ENCODE assay signal across 11 cellular contexts in the genomic region with DNA sequence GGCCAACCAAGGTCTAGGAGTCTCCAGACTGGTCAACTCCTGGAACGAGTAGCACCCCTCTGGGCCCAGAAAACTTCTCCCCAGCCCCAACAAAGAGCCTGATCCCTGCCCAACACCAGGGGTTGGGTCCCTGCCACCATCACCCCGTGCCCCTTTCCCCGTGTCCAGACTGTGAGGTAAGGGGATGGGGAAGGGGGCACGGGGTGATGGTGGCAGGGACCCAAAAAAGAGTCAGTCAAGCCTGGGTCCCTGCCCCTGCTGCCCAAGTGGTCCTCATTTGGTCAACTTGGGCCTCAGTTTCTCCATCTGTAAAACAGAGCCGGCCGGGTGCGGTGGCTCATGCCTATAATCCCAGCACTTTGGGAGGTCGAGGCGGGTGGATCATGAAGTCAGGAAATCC. TPM values are rescaled to one million over a fixed set of nuclear protein-coding genes. Genes with fewer than 3 reads are reported as not detected.
DNase-seq lines count a peak whose midpoint lies in the region; ATAC-seq, FAIRE-seq and TF ChIP-seq lines count a peak whose summit lies in the region.
"Had no signal": no experiment of that assay in that cellular context is flagged by ENCODE, and none has a peak within 500 bp of the region (broad histone marks: within the 10 kb centered on the region; RNA-seq: fewer than 3 reads in every experiment).

No MANE protein-coding gene starts in this region.

- H3K4me3 Mint-ChIP-seq in CD8-positive, alpha-beta memory T cell: peak overlapping the region; percentile 66 to 97 (median 88)

- H3K36me3 Mint-ChIP-seq in CD8-positive, alpha-beta memory T cell: peaks cover 0 to 29% (median 4%) of the 10 kb centered on the region in 3 donors

- ATAC-seq in pancreas (no peak), GM18868 (IDR thresholded peaks at IDR 0.05; ENCODE audit: unreplicated experiment) (no peak)

- DNase-seq in CD8-positive, alpha-beta memory T cell: no peak
- DNase-seq in PC-9 (no peak), epithelial cell of prostate (ENCODE audit: low read depth, low spot score) (no peak), pancreas (peak in 3 of 6 donors; percentile 48 to 60 (median 53)), NCI-H1105 treated with DMSO at 0.1 percent for 48 hours (lab: John Stamatoyannopoulos, UW) (no peak), NCI-H1694 (lab: John Stamatoyannopoulos, UW) (no peak), KG1 (lab: John Stamatoyannopoulos, UW) (no peak)
- DNase-seq: nucleus accumbens had no signal

- no peaks in the 10 kb centered on the region for H3K9me2 ChIP-seq in PC-9 (ENCODE audit: insufficient read depth)

- H4K20me1 ChIP-seq in PC-9 (ENCODE audit: insufficient read depth): peaks cover 18% of the 10 kb centered on the region

- no TSS peak for BruUV-seq in PC-9 (replicated peaks; lab: Mats Ljungman, UMichigan)

- H3K4me1 Mint-ChIP-seq in CD8-positive, alpha-beta memory T cell: peaks cover 59 to 79% (median 69%) of the 10 kb centered on the region in 3 donors

- no peak overlapping the region for H2AFZ ChIP-seq in PC-9

- no peaks in the 10 kb centered on the region for H3K27me3 ChIP-seq in CD8-positive, alpha-beta memory T cell (ENCODE audit: insufficient read depth, low read length, poor library complexity, severe bottlenecking)
- H3K27me3 ChIP-seq in PC-9 (ENCODE audit: insufficient read depth, low read depth) (no peaks in the 10 kb centered on the region), pancreas (no peaks in the 10 kb centered on the region)

- H3K9me3 Mint-ChIP-seq in CD8-positive, alpha-beta memory T cell: no peaks in the 10 kb centered on the region

- H3K4me3 ChIP-seq in CD8-positive, alpha-beta memory T cell (ENCODE audit: low read length): no peak overlapping the region
- no peak overlapping the region for H3K4me3 ChIP-seq in PC-9
- peak overlapping the region in 3 of 4 donors; percentile 55 to 65 (median 63) for H3K4me3 ChIP-seq in pancreas

- no peaks in the 10 kb centered on the region for H3K36me3 ChIP-seq in CD8-positive, alpha-beta memory T cell (ENCODE audit: insufficient read depth, low read length)
- H3K36me3 ChIP-seq in PC-9 (ENCODE audit: low read depth) (no peaks in the 10 kb centered on the region; the same call in 1 of the 2 replicates), pancreas (no peaks in the 10 kb centered on the region)

- peaks cover 73% of the 10 kb centered on the region for H3K4me1 ChIP-seq in CD8-positive, alpha-beta memory T cell (ENCODE audit: insufficient read depth, low read length)
- peaks cover 55% of the 10 kb centered on the region for H3K4me1 ChIP-seq in PC-9 (replicated peaks; ENCODE audit: insufficient read depth)
- H3K4me1 ChIP-seq in pancreas: peaks cover 4 to 37% (median 14%) of the 10 kb centered on the region in 3 donors

- TF ChIP-seq CTCF in PC-9 (conservative IDR thresholded peaks at IDR 0.05) (no peak), pancreas (IDR thresholded peaks at IDR 0.05) (no peak)

- H3K9me3 ChIP-seq in CD8-positive, alpha-beta memory T cell (ENCODE audit: low read length): no peaks in the 10 kb centered on the region
- H3K9me3 ChIP-seq in PC-9 (ENCODE audit: insufficient read depth, low read depth) (no peaks in the 10 kb centered on the region), pancreas (no peaks in the 10 kb centered on the region)

- H3K79me2 ChIP-seq in PC-9 (ENCODE audit: low read depth): peaks cover 45% of the 10 kb centered on the region

- H3K27me3 Mint-ChIP-seq in CD8-positive, alpha-beta memory T cell: peaks cover 0 to 2% of the 10 kb centered on the region in 2 donors

- H3K27ac Mint-ChIP-seq in CD8-positive, alpha-beta memory T cell: peak overlapping the region in 7 of 8 donors; percentile 45 to 98 (median 93)

- CTCF ChIA-PET in CD8-positive, alpha-beta memory T cell (lab: Charles Lee): interaction anchor here (1.1 to 2.4 kb wide), 4 partner anchors 10 to 83 kb away, joined by 3 to 7 read pairs (median 4); no protein-coding TSS in a partner anchor
- CTCF ChIA-PET in PC-9 (lab: Charles Lee): no interaction called here

- H3K4me2 ChIP-seq in PC-9: peak overlapping the region; percentile 97; the same call in 1 of the 2 replicates

- 79 to 88% methylated on average over 9 of the region's 9 CpGs for WGBS in pancreas, 2 donors

- H3F3A ChIP-seq in PC-9 (ENCODE audit: insufficient read depth, low read depth): peaks cover 19% of the 10 kb centered on the region

- intact Hi-C loops in PC-9 (cut with micrococcal nuclease; ENCODE audit: unreplicated experiment) (no loop called here), pancreas (cut with DNase I) (no loop called here)

- FAIRE-seq in pancreas (lab: Jason Lieb, UNC): no peak
- FAIRE-seq: frontal cortex, TTC549 had no signal

- POLR2A ChIA-PET in CD8-positive, alpha-beta memory T cell (lab: Charles Lee): interaction anchor here (1.0 to 2.1 kb wide), 5 partner anchors 10 to 59 kb away, joined by 3 to 16 read pairs (median 6); no protein-coding TSS in a partner anchor
- POLR2A ChIA-PET in PC-9 (lab: Charles Lee; ENCODE audit: unreplicated experiment): no interaction called here

- H3K27ac ChIP-seq in CD8-positive, alpha-beta memory T cell (ENCODE audit: low read depth, low read length): peak overlapping the region; percentile 82
- H3K27ac ChIP-seq in PC-9: no peak overlapping the region
- peak overlapping the region; percentile 91 for H3K27ac ChIP-seq in epithelial cell of prostate
- peak overlapping the region in 3 of 4 donors; percentile 73 to 92 (median 85) for H3K27ac ChIP-seq in pancreas

RNA-seq across cellular contexts. Expression of gene NBEAL2, which starts 1.1 kb away (rescaled TPM):
- total RNA-seq in CD8-positive, alpha-beta memory T cell: 10 to 100 TPM; 76.2 to 83.5 TPM
- 12.8 TPM for polyA plus RNA-seq in CD8-positive, alpha-beta memory T cell
- total RNA-seq in PC-9 (2021) (69.7 and 81.0 TPM in 2 replicates), pancreas (10 to 100 TPM; 30.6 to 67.4 (median 37.1) TPM)
- polyA plus RNA-seq in pancreas: 100 to 1,000 TPM; 231 to 265 TPM

RNA-seq across cellular contexts. Expression of gene CCDC12, which starts 1.8 kb away (rescaled TPM):
- total RNA-seq in CD8-positive, alpha-beta memory T cell: 10 to 100 TPM; 56.4 to 59.8 TPM
- 114 TPM for polyA plus RNA-seq in CD8-positive, alpha-beta memory T cell
- total RNA-seq in PC-9 (2021) (39.3 and 43.1 TPM in 2 replicates), pancreas (10 to 100 TPM; 20.7 to 30.4 (median 22.4) TPM)
- polyA plus RNA-seq in pancreas: 10 to 100 TPM; 64.9 to 82.8 TPM

Comparison
In these comparisons a context has a peak if more than half of its experiments do, and no peak if none do; other contexts are left out.
1. H3K4me3 ChIP-seq: peak in pancreas (3 of 4); none in CD8-positive, alpha-beta memory T cell (single experiment) and PC-9 (single experiment).